8 cellular contexts compared by ENCODE assay signal in genomic region chr19:39996811-39997594, GRCh38. TPM values are rescaled to one million over a fixed set of nuclear protein-coding genes. Genes with fewer than 3 reads are reported as not detected.
DNase-seq lines count a peak whose midpoint lies in the region; ATAC-seq and TF ChIP-seq lines count a peak whose summit lies in the region.

TSS of gene ZNF546 (plus strand) at chr19:39997060. CDS start at chr19:39998327, 1,267 bp downstream.

- POLR2A ChIA-PET in IMR-90 (lab: Charles Lee; ENCODE audit: unreplicated experiment): no interaction called here

- H4K5ac ChIP-seq in IMR-90 (ENCODE audit: low read depth, low read length): peak within 1 kb of the TSS; percentile 94

- ATAC-seq in GM21528 (IDR thresholded peaks at IDR 0.05; ENCODE audit: low FRiP score, unreplicated experiment): peak; percentile 80
- peak; percentile 98 for ATAC-seq in IMR-90 (ENCODE audit: low read depth)

- H2AFZ ChIP-seq in IMR-90 (replicated peaks; ENCODE audit: low read length, poor library complexity) (peak within 1 kb of the TSS; percentile 98), OCI-LY3 (ENCODE audit: low read depth, low read length) (peak within 1 kb of the TSS; percentile 85)

- dilution Hi-C loops in IMR-90 (cut with HindIII; ENCODE audit: low sequenced_read_pairs, unreplicated experiment): no loop called here

- 2% methylated on average over 9 of the region's 50 CpGs; no CpG with 5 or more reads in 1 of the 2 experiments for WGBS in IMR-90 (ENCODE audit: extremely low coverage in 2 of 2, insufficient read length in 1 of 2), 2 experiments

- H3K9me1 ChIP-seq in IMR-90 (ENCODE audit: insufficient read depth, low read length): no peaks in the 10 kb centered on the region; the same call in 1 of the 2 replicates

- peak within 1 kb of the TSS; percentile 16; the same call in 1 of the 3 replicates for H2BK15ac ChIP-seq in IMR-90 (ENCODE audit: low read depth, low read length)

- DNase-seq in D341Med (ENCODE audit: low spot score) (peak; percentile 93), IMR-90 (peak; percentile 91), activated T-cell treated with anti-CD3 and anti-CD28 coated beads for 24 hours (ENCODE audit: low read depth) (peak; percentile 90), epithelial cell of esophagus (ENCODE audit: low read depth) (peak; percentile 89), middle frontal gyrus (ENCODE audit: extremely low spot score, low spot score) (peak; percentile 81)
- peak; percentile 79 to 84 for DNase-seq in stimulated activated CD8-positive, alpha-beta memory T cell treated with anti-CD3 and anti-CD28 coated beads, Interleukin-2, amount 100 ng/mL, for 1 hour (ENCODE audit: low read depth in 2 of 2)

- peak within 1 kb of the TSS; percentile 72 for H3K4me3 ChIP-seq in IMR-90 (ENCODE audit: insufficient read depth, low read depth, low read length)
- peak within 1 kb of the TSS; percentile 86 for H3K4me3 ChIP-seq in OCI-LY3 (ENCODE audit: low read length)
- H3K4me3 ChIP-seq in epithelial cell of esophagus (ENCODE audit: low read length): peak within 1 kb of the TSS; percentile 95

- peaks cover 18 to 31% of the 10 kb centered on the region in 2 experiments for H3K79me1 ChIP-seq in IMR-90 (ENCODE audit: low read depth in 1 of 2, low read length in 2 of 2)

- H3K4me2 ChIP-seq in IMR-90 (ENCODE audit: low read depth, low read length): peak within 1 kb of the TSS; percentile 85
- peak within 1 kb of the TSS; percentile 84 for H3K4me2 ChIP-seq in OCI-LY3 (ENCODE audit: low read length)

- H2BK120ac ChIP-seq in IMR-90 (ENCODE audit: low read depth, low read length): peak within 1 kb of the TSS; percentile 73

- H3K56ac ChIP-seq in IMR-90 (ENCODE audit: extremely low read depth, insufficient read depth, low read length): peak within 1 kb of the TSS; percentile 79

- H3K18ac ChIP-seq in IMR-90 (ENCODE audit: low read depth, low read length): peak within 1 kb of the TSS; percentile 65

- H2BK20ac ChIP-seq in IMR-90 (ENCODE audit: low read depth, low read length): no peak within 1 kb of the TSS

- H3K9me3 ChIP-seq in IMR-90 (ENCODE audit: control insufficient read depth, insufficient read depth, low read length) (no peaks in the 10 kb centered on the region; the same call in 1 of the 2 replicates), OCI-LY3 (ENCODE audit: insufficient read depth, low read length) (no peaks in the 10 kb centered on the region)

- CTCF ChIA-PET in IMR-90 (lab: Yijun Ruan, JAX): interaction anchor here (1.1 kb wide), 1 partner anchor 26 kb away, joined by 4 read pairs; the partner anchor contains the start of gene PSMC4

- H3K79me2 ChIP-seq in OCI-LY3 (ENCODE audit: low read length): peaks cover 41% of the 10 kb centered on the region

- H3K4ac ChIP-seq in IMR-90 (ENCODE audit: low read depth, low read length): peak within 1 kb of the TSS; percentile 90

- no peak for TF ChIP-seq CTCF in IMR-90 (conservative IDR thresholded peaks at IDR 0.05; ENCODE audit: low read depth, low read length)
- TF ChIP-seq CTCF in OCI-LY3 (IDR thresholded peaks at IDR 0.05; ENCODE audit: low read depth, low read length): no peak
- TF ChIP-seq CTCF in epithelial cell of esophagus (IDR thresholded peaks at IDR 0.05; ENCODE audit: insufficient read depth, low read depth, low read length, missing control alignments): no peak

- H2AK9ac ChIP-seq in IMR-90 (replicated peaks; ENCODE audit: low read depth, low read length, poor library complexity): peak within 1 kb of the TSS; percentile 89

- peak within 1 kb of the TSS; percentile 92 to 98 for H4K8ac ChIP-seq in IMR-90 (ENCODE audit: low read depth in 2 of 2, low read length in 2 of 2)

- H4K91ac ChIP-seq in IMR-90 (ENCODE audit: insufficient read depth, low read depth, low read length): peak within 1 kb of the TSS; percentile 92

- no peaks in the 10 kb centered on the region for H4K20me1 ChIP-seq in IMR-90 (ENCODE audit: insufficient read depth, low read length)
- no peaks in the 10 kb centered on the region for H4K20me1 ChIP-seq in OCI-LY3 (ENCODE audit: insufficient read depth, low read length)

- no TSS peak for BruUV-seq in IMR-90 (replicated peaks; lab: Mats Ljungman, UMichigan)

- H3K4me1 ChIP-seq in IMR-90 (ENCODE audit: control insufficient read depth, insufficient read depth, low read length) (peaks cover 5% of the 10 kb centered on the region), OCI-LY3 (ENCODE audit: low read length) (peaks cover 12% of the 10 kb centered on the region)

- H3K9ac ChIP-seq in IMR-90 (ENCODE audit: low read depth, low read length) (peak within 1 kb of the TSS; percentile 88), OCI-LY3 (ENCODE audit: low read length) (peak within 1 kb of the TSS; percentile 87)

- H3K27ac ChIP-seq in IMR-90 (ENCODE audit: insufficient read depth, low read length) (peak within 1 kb of the TSS; percentile 88), OCI-LY3 (ENCODE audit: low read length) (peak within 1 kb of the TSS; percentile 53)

- intact Hi-C loops in IMR-90 (cut with micrococcal nuclease): no loop called here

- H3K14ac ChIP-seq in IMR-90 (replicated peaks; ENCODE audit: low read depth, low read length): peak within 1 kb of the TSS; percentile 93

- TF ChIP-seq RAD21 in IMR-90 (IDR thresholded peaks at IDR 0.05; ENCODE audit: low read length): peak; percentile 9; the same call in 1 of the 2 replicates

- peak within 1 kb of the TSS; percentile 73 for H2AK5ac ChIP-seq in IMR-90 (ENCODE audit: low read depth, low read length)

- H3K27me3 ChIP-seq in IMR-90 (ENCODE audit: control insufficient read depth, insufficient read depth, low read length) (no peaks in the 10 kb centered on the region), OCI-LY3 (ENCODE audit: low read depth, low read length) (no peaks in the 10 kb centered on the region)

- in situ Hi-C loops in IMR-90 (cut with MboI; ENCODE audit: low sequenced_read_pairs): no loop called here

- TF ChIP-seq POLR2A in IMR-90 (IDR thresholded peaks at IDR 0.05; ENCODE audit: low read depth, low read length): peak; percentile 97

- peak within 1 kb of the TSS; percentile 89 for H2BK5ac ChIP-seq in IMR-90 (ENCODE audit: low read depth, low read length, poor library complexity, severe bottlenecking)

- H3K36me3 ChIP-seq in IMR-90 (ENCODE audit: control insufficient read depth, insufficient read depth, low read length): no peaks in the 10 kb centered on the region
- H3K36me3 ChIP-seq in OCI-LY3 (replicated peaks; ENCODE audit: low read depth, low read length): peaks cover 20% of the 10 kb centered on the region

- peak within 1 kb of the TSS; percentile 88 for H3K23ac ChIP-seq in IMR-90 (ENCODE audit: low read depth, low read length)

TF ChIP-seq in IMR-90, 13 proteins besides CTCF, POLR2A, EP300 and RAD21:
- TF ChIP-seq NFE2L2 (IDR thresholded peaks at IDR 0.05; ENCODE audit: low read depth, low read length) (no peak), BHLHE40 (IDR thresholded peaks at IDR 0.05; ENCODE audit: low read depth, low read length) (no peak), MXI1 (IDR thresholded peaks at IDR 0.05; ENCODE audit: borderline replicate concordance, low read depth, low read length) (0 out of 2 replicates have a peak, but pooled peaks have one; percentile 19), RCOR1 (IDR thresholded peaks at IDR 0.05; ENCODE audit: insufficient replicate concordance, low read length) (peak; percentile 9), MAZ (IDR thresholded peaks at IDR 0.05; ENCODE audit: borderline replicate concordance, low read depth, low read length) (no peak), SMC3 (IDR thresholded peaks at IDR 0.05; ENCODE audit: low read depth, low read length) (no peak), MAFK (IDR thresholded peaks at IDR 0.05; ENCODE audit: low read depth, low read length) (no peak), CHD1 (IDR thresholded peaks at IDR 0.05; ENCODE audit: low read depth, low read length) (0 out of 2 replicates have a peak, but pooled peaks have one; percentile 47), RFX5 (IDR thresholded peaks at IDR 0.05; ENCODE audit: low read depth, low read length) (no peak), CEBPB (IDR thresholded peaks at IDR 0.05; ENCODE audit: low read depth, low read length) (no peak), FOS (IDR thresholded peaks at IDR 0.05; ENCODE audit: low read depth, low read length) (no peak; the same call in 1 of the 2 replicates)
- TF ChIP-seq, protein P1, sequence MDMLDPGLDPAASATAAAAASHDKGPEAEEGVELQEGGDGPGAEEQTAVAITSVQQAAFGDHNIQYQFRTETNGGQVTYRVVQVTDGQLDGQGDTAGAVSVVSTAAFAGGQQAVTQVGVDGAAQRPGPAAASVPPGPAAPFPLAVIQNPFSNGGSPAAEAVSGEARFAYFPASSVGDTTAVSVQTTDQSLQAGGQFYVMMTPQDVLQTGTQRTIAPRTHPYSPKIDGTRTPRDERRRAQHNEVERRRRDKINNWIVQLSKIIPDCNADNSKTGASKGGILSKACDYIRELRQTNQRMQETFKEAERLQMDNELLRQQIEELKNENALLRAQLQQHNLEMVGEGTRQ (IDR thresholded peaks at IDR 0.05; ENCODE audit: low read depth, low read length): no peak
- TF ChIP-seq, protein P2, sequence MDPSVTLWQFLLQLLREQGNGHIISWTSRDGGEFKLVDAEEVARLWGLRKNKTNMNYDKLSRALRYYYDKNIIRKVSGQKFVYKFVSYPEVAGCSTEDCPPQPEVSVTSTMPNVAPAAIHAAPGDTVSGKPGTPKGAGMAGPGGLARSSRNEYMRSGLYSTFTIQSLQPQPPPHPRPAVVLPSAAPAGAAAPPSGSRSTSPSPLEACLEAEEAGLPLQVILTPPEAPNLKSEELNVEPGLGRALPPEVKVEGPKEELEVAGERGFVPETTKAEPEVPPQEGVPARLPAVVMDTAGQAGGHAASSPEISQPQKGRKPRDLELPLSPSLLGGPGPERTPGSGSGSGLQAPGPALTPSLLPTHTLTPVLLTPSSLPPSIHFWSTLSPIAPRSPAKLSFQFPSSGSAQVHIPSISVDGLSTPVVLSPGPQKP (IDR thresholded peaks at IDR 0.05; ENCODE audit: borderline replicate concordance, low read depth, low read length): no peak

RNA-seq across cellular contexts. Expression of gene ZNF546, which starts in this region (rescaled TPM):
- 5.8 and 6.5 TPM in 2 replicates for total RNA-seq in IMR-90 (2012; rRNA removed)
- 0.57 and 1.6 TPM in 2 replicates for polyA plus RNA-seq in IMR-90 (2012; rRNA removed)
- polyA plus RNA-seq in IMR-90 (2012; cell fraction: cytosol; rRNA removed): 0.15 and 0.24 TPM in 2 replicates
- 0.29 and 3.6 TPM in 2 replicates for polyA plus RNA-seq in IMR-90 (2012; cell fraction: nucleus; rRNA removed; ENCODE audit: low replicate concordance)

Comparison
In these comparisons a context has a peak if more than half of its experiments do, and no peak if none do; other contexts are left out.
1. Peak in every context shown above with its lines: DNase-seq, ATAC-seq, H3K4me3 ChIP-seq and H3K27ac ChIP-seq.